In genomic region chr12:48795550-48796455, GRCh38 we compare ENCODE assay signal across 8 cellular contexts. TPM values are rescaled to one million over a fixed set of nuclear protein-coding genes. Genes with fewer than 3 reads are reported as not detected.
DNase-seq lines count a peak whose midpoint lies in the region; ATAC-seq and TF ChIP-seq lines count a peak whose summit lies in the region.

No MANE protein-coding gene starts in this region.

- H3K4me2 ChIP-seq in H9 (ENCODE audit: insufficient read depth, insufficient read length, low read length) = no peak overlapping the region

- H2BK120ac ChIP-seq in H9 (ENCODE audit: low read depth, low read length, poor library complexity, severe bottlenecking) = no peak overlapping the region

- peaks cover 13 to 15% of the 10 kb centered on the region in 2 experiments for H3K4me1 Mint-ChIP-seq in H9

- no CpG with 5 or more reads among the region's 12 CpGs for WGBS in H9 (ENCODE audit: extremely low coverage, insufficient read length, low lambda C conversion rate)

- H3K9ac ChIP-seq in H9 (ENCODE audit: extremely low read depth, insufficient read length, low read length) (no peak overlapping the region), colonic mucosa (ENCODE audit: low read depth in 2 of 2, low read length in 2 of 2) (peak overlapping the region in 1 of 2 donors; percentile 60)

- H3K4me1 ChIP-seq in H9 (ENCODE audit: insufficient read depth, low read length) (no peaks in the 10 kb centered on the region), colonic mucosa (peaks cover 16% of the 10 kb centered on the region)

- no peaks in the 10 kb centered on the region for H3K36me3 Mint-ChIP-seq in H9 (ENCODE audit: insufficient read depth in 1 of 3, low read depth in 3 of 3)

- no peak overlapping the region for H3K23ac ChIP-seq in H9 (ENCODE audit: insufficient read length, low read depth, low read length)

- H2AK5ac ChIP-seq in H9 (ENCODE audit: insufficient read length, low read length) = no peak overlapping the region

- TF ChIP-seq CTCF in H9 (conservative IDR thresholded peaks at IDR 0.05) (peak; percentile 97), colonic mucosa (IDR thresholded peaks at IDR 0.05) (peak; percentile 94)

- H3K27ac ChIP-seq in H9 (ENCODE audit: insufficient read length, low read depth, low read length) = no peak overlapping the region
- peak overlapping the region; percentile 70 for H3K27ac ChIP-seq in colonic mucosa

- no peak overlapping the region for H3K4me3 ChIP-seq in colonic mucosa

- H3K36me3 ChIP-seq in colonic mucosa = no peaks in the 10 kb centered on the region

- H2BK15ac ChIP-seq in H9 (ENCODE audit: low read depth, low read length) = no peak overlapping the region

- no peak overlapping the region for H3K14ac ChIP-seq in H9 (ENCODE audit: insufficient read depth, low read length)

- H3K9me3 Mint-ChIP-seq in H9 = no peaks in the 10 kb centered on the region

- H3K27ac Mint-ChIP-seq in H9 = no peak overlapping the region

- H3K4ac ChIP-seq in H9 (ENCODE audit: low read depth, low read length) = no peak overlapping the region

- no peaks in the 10 kb centered on the region for H3K79me1 ChIP-seq in H9 (ENCODE audit: insufficient read depth, low read depth, low read length, poor library complexity, severe bottlenecking)

- ATAC-seq in activated CD4-positive, CD25-positive, alpha-beta regulatory T cell treated with anti-CD3 and anti-CD28 coated beads, Interleukin-2, amount 50 U/mL, for 24 hours = peak; percentile 48 to 62
- ATAC-seq in GM21528 (IDR thresholded peaks at IDR 0.05; ENCODE audit: low FRiP score, unreplicated experiment) = no peak

- intact Hi-C loops in colonic mucosa (cut with DNase I) = loop anchor here (2.0 kb wide), 1 partner anchor 43 kb away; no protein-coding TSS in a partner anchor

- no peak overlapping the region for H2BK12ac ChIP-seq in H9 (ENCODE audit: insufficient read length, low read depth, low read length)

- no peaks in the 10 kb centered on the region for H3K79me2 ChIP-seq in H9 (ENCODE audit: insufficient read depth, low read length)

- H3T11ph ChIP-seq in H9 (ENCODE audit: low read length) = no peak overlapping the region

- DNase-seq in CD1c-positive myeloid dendritic cell (ENCODE audit: extremely low spot score) (peak; percentile 72), H9 (peak; percentile 91), NCI-H2196 treated with DMSO at 0.1 percent for 48 hours (lab: John Stamatoyannopoulos, UW; ENCODE audit: unreplicated experiment) (peak; percentile 56), colonic mucosa (peak; percentile 87), left kidney (ENCODE audit: low read depth, low spot score) (peak; percentile 92)
- peak; percentile 70 for DNase-seq in stimulated activated CD4-positive, alpha-beta T cell treated with anti-CD3 and anti-CD28 coated beads, Interleukin-4, amount 100 ng/mL, for 24 hours

- H3K9me3 ChIP-seq in H9 (ENCODE audit: control insufficient read depth, low read depth, low read length) (no peaks in the 10 kb centered on the region), colonic mucosa (no peaks in the 10 kb centered on the region)

- H2AFZ ChIP-seq in H9 (ENCODE audit: low read length) = no peak overlapping the region

- H4K5ac ChIP-seq in H9 (ENCODE audit: insufficient read length, low read depth, low read length) = no peak overlapping the region

- H3K27me3 Mint-ChIP-seq in H9 (ENCODE audit: low read depth) = peaks cover 8% of the 10 kb centered on the region

- H3K56ac ChIP-seq in H9 (ENCODE audit: insufficient read length, low read depth, low read length) = no peak overlapping the region

- H3K4me3 Mint-ChIP-seq in H9 = peak overlapping the region in 1 of 2 experiments; percentile 56; a peak in 3 of 5 replicates

- H2BK20ac ChIP-seq in H9 (ENCODE audit: low read depth, low read length, poor library complexity, severe bottlenecking) = no peak overlapping the region

- no peak overlapping the region for H4K8ac ChIP-seq in H9 (replicated peaks; ENCODE audit: insufficient read length, low read depth, low read length)

- no peak overlapping the region for H4K91ac ChIP-seq in H9 (ENCODE audit: insufficient read length, low read depth, low read length)

- no peaks in the 10 kb centered on the region; the same call in 1 of the 2 replicates for H3K27me3 ChIP-seq in H9 (ENCODE audit: insufficient read depth, low read length)
- no peaks in the 10 kb centered on the region for H3K27me3 ChIP-seq in colonic mucosa

- no peaks in the 10 kb centered on the region for H4K20me1 ChIP-seq in H9 (ENCODE audit: control insufficient read depth, insufficient read depth, insufficient read length)

- no peaks in the 10 kb centered on the region for H3K23me2 ChIP-seq in H9 (ENCODE audit: insufficient read length, low read depth, low read length, poor library complexity, severe bottlenecking)

- H2BK5ac ChIP-seq in H9 (ENCODE audit: insufficient read length, low read length) = no peak overlapping the region

- H3K18ac ChIP-seq in H9 (ENCODE audit: insufficient read length, low read depth, low read length) = no peak overlapping the region

RNA-seq across cellular contexts. Expression of gene ADCY6, which starts 6.9 kb away (rescaled TPM):
- total RNA-seq in H9 (2021) (30.2 and 31.1 TPM in 2 replicates), colonic mucosa (100 to 1,000 TPM in 1 of 2 donors, 10 to 100 TPM in 1; 84.7 to 121 TPM)

RNA-seq across cellular contexts. Expression of gene CACNB3, which starts 22.5 kb away (rescaled TPM):
- total RNA-seq in H9 (2021) (34.9 and 35.1 TPM in 2 replicates), colonic mucosa (10 to 100 TPM; 23.4 to 54.5 TPM)

RNA-seq across cellular contexts. Expression of gene DDX23, which starts 56.2 kb away (rescaled TPM):
- 98.1 and 104 TPM in 2 replicates for total RNA-seq in H9 (2021)
- 100 to 1,000 TPM in 1 of 2 donors, 10 to 100 TPM in 1; 87.2 to 150 TPM for total RNA-seq in colonic mucosa
